In the genomic region with DNA sequence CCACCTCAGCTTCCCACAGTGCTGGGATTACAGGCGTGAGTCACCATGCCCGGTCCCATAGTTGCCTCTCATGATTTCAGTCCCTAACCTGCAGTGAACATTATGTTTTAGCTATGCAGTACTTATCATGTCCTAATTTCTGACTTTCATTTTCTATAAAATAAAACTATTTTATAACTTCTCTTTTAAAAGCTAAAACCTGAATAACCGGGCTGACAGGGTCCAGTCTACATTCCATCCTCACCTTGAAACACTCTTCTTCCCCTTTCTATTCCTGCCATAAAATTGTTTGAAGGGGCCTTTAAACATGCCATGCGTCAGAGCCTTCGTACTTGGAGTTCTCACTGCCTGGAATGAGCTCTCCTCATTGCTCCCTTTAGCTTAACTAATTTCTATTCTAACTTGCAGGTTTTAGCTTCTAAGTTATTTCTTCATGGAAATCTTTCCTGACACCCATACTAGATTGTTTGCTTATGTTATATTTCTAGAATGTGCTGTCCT, we compare ENCODE assay signal across 16 cellular contexts.
DNase-seq lines count a peak whose midpoint lies in the region; ATAC-seq and TF ChIP-seq lines count a peak whose summit lies in the region.
"Had no signal": no experiment of that assay in that cellular context is flagged by ENCODE, and none has a peak within 500 bp of the region (broad histone marks: within the 10 kb centered on the region; RNA-seq: fewer than 3 reads in every experiment).

No MANE protein-coding gene starts in this region.

- no peak overlapping the region for H4K12ac ChIP-seq in trophoblast cell (ENCODE audit: low read depth, low read length)

- H3K27me3 Mint-ChIP-seq in type B pancreatic cell: no peaks in the 10 kb centered on the region

- DNase-seq in PC-3: peak; percentile 44
- peak in 1 of 2 donors; percentile 16 for DNase-seq in left colon
- DNase-seq in trophoblast cell: peak; percentile 30 to 68
- no peak for DNase-seq in type B pancreatic cell (ENCODE audit: extremely low spot score, unreplicated experiment)
- no peak for DNase-seq in PC-9
- no peak for DNase-seq in GM19238 (ENCODE audit: insufficient read length, low spot score)
- no peak for DNase-seq in hypothalamus (lab: John Stamatoyannopoulos, UW)
- DNase-seq: Calu3; CD8-positive, alpha-beta T cell; DMS79 treated with DMSO at 0.1 percent for 48 hours; GF-D8; GOT3; H7 had no signal

- H3K9ac ChIP-seq in PC-3 (ENCODE audit: low read length) (no peak overlapping the region), trophoblast cell (ENCODE audit: low read length) (no peak overlapping the region)
- H3K9ac ChIP-seq: BLaER1 treated with 17β-estradiol and CSF1 and Interleukin-3, amounts not matched to agents 10 nM and 100 nM had no signal

- no peak overlapping the region for H4K91ac ChIP-seq in trophoblast cell (ENCODE audit: low read depth, low read length)

- no peaks in the 10 kb centered on the region for H4K20me1 ChIP-seq in PC-3 (ENCODE audit: low read length)
- H4K20me1 ChIP-seq in PC-9 (ENCODE audit: insufficient read depth): no peaks in the 10 kb centered on the region
- H4K20me1 ChIP-seq: BLaER1 treated with 17β-estradiol and CSF1 and Interleukin-3, amounts not matched to agents 10 nM and 100 nM had no signal

- H4K8ac ChIP-seq in trophoblast cell (ENCODE audit: low read depth, low read length): no peak overlapping the region

- BruUV-seq in PC-3 (replicated peaks; lab: Mats Ljungman, UMichigan) (no TSS peak), PC-9 (replicated peaks; lab: Mats Ljungman, UMichigan) (no TSS peak)

- H3K27me3 ChIP-seq in PC-3 (ENCODE audit: low read length): peaks cover 47% of the 10 kb centered on the region
- H3K27me3 ChIP-seq in trophoblast cell (ENCODE audit: insufficient read depth, low read length): no peaks in the 10 kb centered on the region
- H3K27me3 ChIP-seq in PC-9 (ENCODE audit: insufficient read depth, low read depth): no peaks in the 10 kb centered on the region
- H3K27me3 ChIP-seq: BLaER1 treated with 17β-estradiol and CSF1 and Interleukin-3, amounts not matched to agents 10 nM and 100 nM had no signal

- no peak overlapping the region for H3K14ac ChIP-seq in trophoblast cell (ENCODE audit: low read length)

- no peaks in the 10 kb centered on the region for H3K9me3 Mint-ChIP-seq in type B pancreatic cell
- H3K9me3 Mint-ChIP-seq: CD8-positive, alpha-beta T cell had no signal

- H3K79me1 ChIP-seq in trophoblast cell (ENCODE audit: low read length): no peaks in the 10 kb centered on the region

- H3K4me1 ChIP-seq in PC-3 (ENCODE audit: insufficient read depth, low read length) (peaks cover 5% of the 10 kb centered on the region; the same call in 1 of the 2 replicates), trophoblast cell (ENCODE audit: control insufficient read depth in 1 of 2, insufficient read depth in 2 of 2, low read length in 2 of 2) (peaks cover 2 to 5% of the 10 kb centered on the region in 2 experiments), PC-9 (replicated peaks; ENCODE audit: insufficient read depth) (no peaks in the 10 kb centered on the region)
- H3K4me1 ChIP-seq: BLaER1 treated with 17β-estradiol and CSF1 and Interleukin-3, amounts not matched to agents 10 nM and 100 nM had no signal

- H2BK5ac ChIP-seq in trophoblast cell (ENCODE audit: low read depth, low read length, poor library complexity): no peak overlapping the region

- H3K9me3 ChIP-seq in PC-3 (ENCODE audit: low read length) (no peaks in the 10 kb centered on the region), trophoblast cell (ENCODE audit: insufficient read depth, low read depth, low read length) (no peaks in the 10 kb centered on the region), PC-9 (ENCODE audit: insufficient read depth, low read depth) (no peaks in the 10 kb centered on the region)
- H3K9me3 ChIP-seq: BLaER1 treated with 17β-estradiol and CSF1 and Interleukin-3, amounts not matched to agents 10 nM and 100 nM had no signal

- H3K4me2 ChIP-seq in PC-3 (ENCODE audit: low read length) (no peak overlapping the region), trophoblast cell (ENCODE audit: low read length) (no peak overlapping the region), PC-9 (no peak overlapping the region)
- H3K4me2 ChIP-seq: BLaER1 treated with 17β-estradiol and CSF1 and Interleukin-3, amounts not matched to agents 10 nM and 100 nM had no signal

- H3K9me2 ChIP-seq in PC-3 (replicated peaks; ENCODE audit: low read length): no peaks in the 10 kb centered on the region
- H3K9me2 ChIP-seq in PC-9 (ENCODE audit: insufficient read depth): no peaks in the 10 kb centered on the region

- H2AFZ ChIP-seq in PC-3 (ENCODE audit: low read length) (no peak overlapping the region), trophoblast cell (ENCODE audit: insufficient read depth, low read length, poor library complexity) (no peak overlapping the region), PC-9 (no peak overlapping the region)

- no peak overlapping the region for H3K18ac ChIP-seq in trophoblast cell (ENCODE audit: low read length)

- POLR2A ChIA-PET in PC-3 (lab: Charles Lee; ENCODE audit: unreplicated experiment): no interaction called here
- POLR2A ChIA-PET in PC-9 (lab: Charles Lee; ENCODE audit: unreplicated experiment): no interaction called here

- H3K27ac ChIP-seq in PC-3 (ENCODE audit: low read length) (no peak overlapping the region), trophoblast cell (ENCODE audit: low read depth, low read length) (no peak overlapping the region), PC-9 (no peak overlapping the region)
- H3K27ac ChIP-seq: BLaER1 treated with 17β-estradiol and CSF1 and Interleukin-3, amounts not matched to agents 10 nM and 100 nM had no signal

- H2BK120ac ChIP-seq in trophoblast cell (ENCODE audit: insufficient read depth, low read length, poor library complexity): no peak overlapping the region

- no peak for ATAC-seq in PC-3
- peak; percentile 43 for ATAC-seq in left colon
- ATAC-seq: CD8-positive, alpha-beta T cell; HepG2 had no signal

- H3K27ac Mint-ChIP-seq in type B pancreatic cell: peak overlapping the region; percentile 85
- H3K27ac Mint-ChIP-seq: B cell; CD8-positive, alpha-beta T cell had no signal

- no peaks in the 10 kb centered on the region for H3K79me2 ChIP-seq in PC-3 (ENCODE audit: low read length)
- no peaks in the 10 kb centered on the region for H3K79me2 ChIP-seq in trophoblast cell (ENCODE audit: control insufficient read depth, insufficient read depth, low read length, poor library complexity)
- H3K79me2 ChIP-seq in PC-9 (ENCODE audit: low read depth): no peaks in the 10 kb centered on the region

- H3K36me3 ChIP-seq in PC-3 (ENCODE audit: low read depth, low read length) (no peaks in the 10 kb centered on the region), trophoblast cell (ENCODE audit: control insufficient read depth in 1 of 2, insufficient read depth in 2 of 2, low read length in 2 of 2) (no peaks in the 10 kb centered on the region), PC-9 (ENCODE audit: low read depth) (no peaks in the 10 kb centered on the region)
- H3K36me3 ChIP-seq: BLaER1 treated with 17β-estradiol and CSF1 and Interleukin-3, amounts not matched to agents 10 nM and 100 nM had no signal

- TF ChIP-seq CTCF in PC-3 (conservative IDR thresholded peaks at IDR 0.05; ENCODE audit: low read depth, low read length): no peak
- no peak for TF ChIP-seq CTCF in type B pancreatic cell (conservative IDR thresholded peaks at IDR 0.05)
- no peak for TF ChIP-seq CTCF in PC-9 (conservative IDR thresholded peaks at IDR 0.05)

- peak overlapping the region; percentile 48 for H3K4me3 Mint-ChIP-seq in type B pancreatic cell
- H3K4me3 Mint-ChIP-seq: B cell; CD8-positive, alpha-beta T cell had no signal

- no peaks in the 10 kb centered on the region for H3K36me3 Mint-ChIP-seq in type B pancreatic cell
- H3K36me3 Mint-ChIP-seq: CD8-positive, alpha-beta T cell had no signal

- H3K4me1 Mint-ChIP-seq in type B pancreatic cell (ENCODE audit: unreplicated experiment): peaks cover 4% of the 10 kb centered on the region
- H3K4me1 Mint-ChIP-seq: B cell had no signal

- no peak overlapping the region for H3K23ac ChIP-seq in trophoblast cell (ENCODE audit: low read length)

- H2AK5ac ChIP-seq in trophoblast cell (ENCODE audit: low read length): no peak overlapping the region

- no peak overlapping the region for H3K4ac ChIP-seq in trophoblast cell (ENCODE audit: low read depth, low read length)

- no peak overlapping the region for H2BK12ac ChIP-seq in trophoblast cell (ENCODE audit: low read length)

- intact Hi-C loops in PC-3 (cut with micrococcal nuclease) (no loop called here), left colon (cut with DNase I, micrococcal nuclease) (no loop called here), PC-9 (cut with micrococcal nuclease; ENCODE audit: unreplicated experiment) (no loop called here)

- no CpG with 5 or more reads among the region's 5 CpGs for WGBS in trophoblast cell (ENCODE audit: extremely low coverage, insufficient coverage, insufficient read length)

- CTCF ChIA-PET in PC-3 (lab: Charles Lee): no interaction called here
- CTCF ChIA-PET in PC-9 (lab: Charles Lee): no interaction called here

- H3K4me3 ChIP-seq in PC-3 (ENCODE audit: low read length) (no peak overlapping the region), trophoblast cell (ENCODE audit: low read depth, low read length) (no peak overlapping the region), PC-9 (no peak overlapping the region)
- H3K4me3 ChIP-seq: BLaER1 treated with 17β-estradiol and CSF1 and Interleukin-3, amounts not matched to agents 10 nM and 100 nM had no signal

- H3F3A ChIP-seq in PC-3 (ENCODE audit: low read length, unreplicated experiment) (no peaks in the 10 kb centered on the region), PC-9 (ENCODE audit: insufficient read depth, low read depth) (no peaks in the 10 kb centered on the region)

Comparison
In these comparisons a context has a peak if more than half of its experiments do, and no peak if none do; other contexts are left out.
1. DNase-seq: peak in PC-3 (single experiment) and trophoblast cell (2 of 2); none in type B pancreatic cell (single experiment), PC-9 (0 of 2), GM19238 (single experiment) and hypothalamus (0 of 51).